ENCODE assay signal across 8 cellular contexts in the genomic region with DNA sequence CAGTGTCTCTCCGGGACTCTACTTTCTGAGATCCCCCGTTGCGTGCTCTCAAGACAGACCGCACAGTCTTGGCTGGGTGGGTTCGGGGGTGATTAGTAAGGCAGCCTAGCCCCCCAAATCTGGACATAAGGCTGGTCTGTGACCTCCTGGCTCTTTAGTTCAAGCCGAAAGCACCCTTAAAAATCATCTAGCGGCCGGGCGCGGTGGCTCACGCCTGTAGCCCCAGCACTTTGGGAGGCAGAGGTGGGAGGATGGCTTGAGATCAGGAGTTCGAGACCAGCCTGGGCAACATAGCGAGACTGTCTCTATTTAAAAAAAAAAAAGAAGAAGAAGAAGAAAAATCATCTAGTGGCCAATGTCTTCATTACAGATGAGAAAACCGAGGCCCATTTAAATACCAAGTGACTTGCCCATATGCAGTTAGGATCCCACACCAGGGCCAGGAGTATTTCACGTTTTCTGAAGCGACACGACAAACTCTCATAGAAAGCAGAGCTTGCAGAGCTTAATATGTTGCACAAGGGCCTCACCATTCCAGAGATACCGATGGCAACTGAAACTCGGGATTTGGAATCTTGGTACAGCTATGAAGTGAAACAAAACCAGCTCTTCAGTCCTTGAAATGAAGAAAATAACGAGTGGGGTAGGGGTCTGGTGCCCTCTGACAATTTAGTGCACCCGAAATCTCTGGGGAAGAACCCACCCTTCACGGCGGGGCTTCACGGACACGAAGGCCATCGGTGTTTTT. TPM values are rescaled to one million over a fixed set of nuclear protein-coding genes. Genes with fewer than 3 reads are reported as not detected.
DNase-seq lines count a peak whose midpoint lies in the region; ATAC-seq and TF ChIP-seq lines count a peak whose summit lies in the region.

No MANE protein-coding gene starts in this region.

- H3K36me3 Mint-ChIP-seq in activated naive CD4-positive, alpha-beta T cell treated with anti-CD3 and anti-CD28 coated beads for 36 hours (ENCODE audit: low read depth): peaks cover 22% of the 10 kb centered on the region

- H3K27me3 Mint-ChIP-seq in activated naive CD4-positive, alpha-beta T cell treated with anti-CD3 and anti-CD28 coated beads for 36 hours (ENCODE audit: low read depth): peaks cover 8% of the 10 kb centered on the region

- ATAC-seq in GM21528 (IDR thresholded peaks at IDR 0.05; ENCODE audit: low FRiP score, unreplicated experiment): no peak

- H3K4me1 Mint-ChIP-seq in activated naive CD4-positive, alpha-beta T cell treated with anti-CD3 and anti-CD28 coated beads for 36 hours (ENCODE audit: low read depth): peaks cover 60% of the 10 kb centered on the region

- no peaks in the 10 kb centered on the region for H3K27me3 ChIP-seq in skeletal muscle tissue (ENCODE audit: control insufficient read depth in 3 of 3, insufficient read depth in 3 of 3, low read length in 3 of 3)

- H3K4me1 ChIP-seq in skeletal muscle tissue (ENCODE audit: control insufficient read depth in 3 of 3, insufficient read depth in 3 of 3, low read length in 3 of 3): peaks cover 23 to 32% (median 28%) of the 10 kb centered on the region in 3 donors

- CTCF ChIA-PET in activated naive CD4-positive, alpha-beta T cell treated with anti-CD3 and anti-CD28 coated beads for 36 hours (lab: Charles Lee): interaction anchor here (0.6 to 7.9 kb wide), 4 partner anchors 11 to 91 kb away, joined by 3 to 86 read pairs (median 4); no protein-coding TSS in a partner anchor

- peak overlapping the region; percentile 89 for H3K27ac ChIP-seq in skeletal muscle tissue (ENCODE audit: low read depth, low read length)

- intact Hi-C loops in activated naive CD4-positive, alpha-beta T cell treated with anti-CD3 and anti-CD28 coated beads for 36 hours (cut with micrococcal nuclease): loop anchor here (1.0 to 10.0 kb wide), 11 partner anchors 21 to 1060 kb away; partner anchors contain the start of genes ATP6V1F, CALU, METTL2B and RBM28
- intact Hi-C loops in posterior cingulate gyrus (cut with DNase I): no loop called here

- H3K9me3 Mint-ChIP-seq in activated naive CD4-positive, alpha-beta T cell treated with anti-CD3 and anti-CD28 coated beads for 36 hours: no peaks in the 10 kb centered on the region

- DNase-seq in activated naive CD4-positive, alpha-beta T cell treated with anti-CD3 and anti-CD28 coated beads for 36 hours: no peak
- no peak for DNase-seq in activated naive CD4-positive, alpha-beta T cell treated with anti-CD3 and anti-CD28 coated beads, Interleukin-2, amount 50 U/mL, for 16 hours
- peak; percentile 44 for DNase-seq in germinal center (ENCODE audit: low spot score)
- DNase-seq in NCI-H526 (lab: John Stamatoyannopoulos, UW): no peak
- DNase-seq in posterior cingulate gyrus: no peak

- H3K9ac ChIP-seq in skeletal muscle tissue (ENCODE audit: low read depth in 1 of 3, low read length in 3 of 3): peak overlapping the region; percentile 87 to 90 (median 88)

- H3K27ac Mint-ChIP-seq in activated naive CD4-positive, alpha-beta T cell treated with anti-CD3 and anti-CD28 coated beads for 36 hours: peak overlapping the region; percentile 96

- H3K36me3 ChIP-seq in skeletal muscle tissue (ENCODE audit: control insufficient read depth in 3 of 3, insufficient read depth in 3 of 3, low read length in 3 of 3): peaks cover 2 to 5% (median 4%) of the 10 kb centered on the region in 3 donors

- no peaks in the 10 kb centered on the region for H3K9me3 ChIP-seq in skeletal muscle tissue (ENCODE audit: control insufficient read depth in 3 of 3, low read length in 3 of 3)

- no peak for TF ChIP-seq CTCF in WI38 (IDR thresholded peaks at IDR 0.05; ENCODE audit: low read depth, low read length)

- H3K4me3 ChIP-seq in WI38 (ENCODE audit: low read depth, low read length) (peak overlapping the region; percentile 97), skeletal muscle tissue (ENCODE audit: low read length in 3 of 3) (peak overlapping the region; percentile 98)

- H3K4me3 Mint-ChIP-seq in activated naive CD4-positive, alpha-beta T cell treated with anti-CD3 and anti-CD28 coated beads for 36 hours: peak overlapping the region; percentile 96

RNA-seq across cellular contexts. Expression of gene HILPDA, which starts 0.7 kb away (rescaled TPM):
- 10 to 100 TPM; 12.4 to 13.6 TPM for total RNA-seq in activated naive CD4-positive, alpha-beta T cell treated with anti-CD3 and anti-CD28 coated beads for 36 hours
- total RNA-seq in skeletal muscle tissue: 22.4 TPM

RNA-seq across cellular contexts. Expression of gene METTL2B, which starts 21.6 kb away (rescaled TPM):
- 10 to 100 TPM; 35.9 to 36.2 TPM for total RNA-seq in activated naive CD4-positive, alpha-beta T cell treated with anti-CD3 and anti-CD28 coated beads for 36 hours
- total RNA-seq in skeletal muscle tissue: 15.7 TPM

RNA-seq across cellular contexts. Expression of gene IMPDH1, which starts 45.2 kb away (rescaled TPM):
- total RNA-seq in activated naive CD4-positive, alpha-beta T cell treated with anti-CD3 and anti-CD28 coated beads for 36 hours: 10 to 100 TPM; 44.3 to 45.9 TPM
- 10.4 TPM for total RNA-seq in skeletal muscle tissue
